In genomic region chr1:29438991-29439390, GRCh38 we compare ENCODE assay signal across 27 cellular contexts.
"Had no signal": no experiment of that assay in that cellular context is flagged by ENCODE, and none has a peak within 500 bp of the region (broad histone marks: within the 10 kb centered on the region; RNA-seq: fewer than 3 reads in every experiment).

No MANE protein-coding gene starts in this region.

- H3K27ac ChIP-seq: left ventricle myocardium inferior, ovary, prostate gland, sigmoid colon, spleen, suprapubic skin, thoracic aorta, tibial artery, upper lobe of right lung had no signal

- H3K9me3 Mint-ChIP-seq: immature natural killer cell; natural killer cell treated with Interleukin-12 subunit alpha and Interleukin-12 subunit beta and Interleukin-15 and Interleukin-18, amount 100 ng/mL, for 72 hours; stimulated activated effector memory CD8-positive, alpha-beta T cell treated with anti-CD3 and anti-CD28 coated beads, Interleukin-12 subunit alpha, Interleukin-12 subunit beta, amount 100 ng/mL, for 72 hours; stimulated activated naive CD8-positive, alpha-beta T cell treated with anti-CD3 and anti-CD28 coated beads, Interleukin-15, Interleukin-2, amounts not matched to agents 100 ng/mL and 50 ng/mL, for 24 hours had no signal

- H3K36me3 Mint-ChIP-seq: immature natural killer cell; naive thymus-derived CD4-positive, alpha-beta T cell; natural killer cell treated with Interleukin-12 subunit alpha and Interleukin-12 subunit beta and Interleukin-15 and Interleukin-18, amount 100 ng/mL, for 72 hours; stimulated activated effector memory CD8-positive, alpha-beta T cell treated with anti-CD3 and anti-CD28 coated beads, Interleukin-12 subunit alpha, Interleukin-12 subunit beta, amount 100 ng/mL, for 72 hours had no signal

- H3K27ac Mint-ChIP-seq: immature natural killer cell; naive thymus-derived CD4-positive, alpha-beta T cell; natural killer cell treated with Interleukin-12 subunit alpha and Interleukin-12 subunit beta and Interleukin-15 and Interleukin-18, amount 100 ng/mL, for 72 hours; stimulated activated effector memory CD8-positive, alpha-beta T cell treated with anti-CD3 and anti-CD28 coated beads, Interleukin-12 subunit alpha, Interleukin-12 subunit beta, amount 100 ng/mL, for 72 hours; stimulated activated naive CD8-positive, alpha-beta T cell treated with anti-CD3 and anti-CD28 coated beads, Interleukin-15, Interleukin-2, amounts not matched to agents 100 ng/mL and 50 ng/mL, for 24 hours had no signal

- ATAC-seq: mucosa of descending colon; naive thymus-derived CD4-positive, alpha-beta T cell; natural killer cell treated with Interleukin-12 subunit alpha and Interleukin-12 subunit beta and Interleukin-15 and Interleukin-18, amount 100 ng/mL, for 72 hours; right cardiac atrium; stimulated activated effector memory CD8-positive, alpha-beta T cell treated with anti-CD3 and anti-CD28 coated beads, Interleukin-12 subunit alpha, Interleukin-12 subunit beta, amount 100 ng/mL, for 72 hours; upper lobe of right lung had no signal

- H3K36me3 ChIP-seq: left ventricle myocardium inferior, ovary, prostate gland, sigmoid colon, spleen, suprapubic skin, thoracic aorta, tibial artery, upper lobe of right lung had no signal

- DNase-seq: hypothalamus; immature natural killer cell; left ventricle myocardium inferior; mesendoderm; midbrain; mucosa of descending colon; naive thymus-derived CD4-positive, alpha-beta T cell; ovary; retina; right cardiac atrium; sigmoid colon; small intestine; spleen; stimulated activated CD4-positive, alpha-beta T cell treated with anti-CD3 and anti-CD28 coated beads, Interleukin-4, amount 100 ng/mL, for 24 hours; stimulated activated naive CD4-positive, alpha-beta T cell; trophoblast cell; upper lobe of right lung had no signal

- H3K4me3 Mint-ChIP-seq: immature natural killer cell; naive thymus-derived CD4-positive, alpha-beta T cell; natural killer cell treated with Interleukin-12 subunit alpha and Interleukin-12 subunit beta and Interleukin-15 and Interleukin-18, amount 100 ng/mL, for 72 hours; stimulated activated effector memory CD8-positive, alpha-beta T cell treated with anti-CD3 and anti-CD28 coated beads, Interleukin-12 subunit alpha, Interleukin-12 subunit beta, amount 100 ng/mL, for 72 hours; stimulated activated naive CD8-positive, alpha-beta T cell treated with anti-CD3 and anti-CD28 coated beads, Interleukin-15, Interleukin-2, amounts not matched to agents 100 ng/mL and 50 ng/mL, for 24 hours had no signal

- H3K4me3 ChIP-seq: left ventricle myocardium inferior, lung, mucosa of descending colon, ovary, prostate gland, sigmoid colon, spleen, suprapubic skin, thoracic aorta, tibial artery, upper lobe of right lung had no signal

- H3K4me1 Mint-ChIP-seq: immature natural killer cell; stimulated activated effector memory CD8-positive, alpha-beta T cell treated with anti-CD3 and anti-CD28 coated beads, Interleukin-12 subunit alpha, Interleukin-12 subunit beta, amount 100 ng/mL, for 72 hours had no signal

- H3K4me1 ChIP-seq: left ventricle myocardium inferior, prostate gland, sigmoid colon, suprapubic skin, tibial artery, upper lobe of right lung had no signal

- H3K9me3 ChIP-seq: left ventricle myocardium inferior, mucosa of descending colon, ovary, prostate gland, sigmoid colon, spleen, suprapubic skin, thoracic aorta, tibial artery, upper lobe of right lung had no signal

- H3K27me3 ChIP-seq: ovary had no signal

- FAIRE-seq: islet of Langerhans, small intestine, urothelium cell line had no signal
